ENCODE assay signal across 31 cellular contexts in genomic region chr6:93592417-93592816, GRCh38.
"Had no signal": no experiment of that assay in that cellular context is flagged by ENCODE, and none has a peak within 500 bp of the region (broad histone marks: within the 10 kb centered on the region; RNA-seq: fewer than 3 reads in every experiment).

No MANE protein-coding gene starts in this region.

- ATAC-seq: activated naive CD4-positive, alpha-beta T cell treated with anti-CD3 and anti-CD28 coated beads, Interleukin-2, amount 50 U/mL, for 72 hours; activated naive CD8-positive, alpha-beta T cell treated with anti-CD3 and anti-CD28 coated beads, Interleukin-2, amount 50 U/mL, for 24 hours; activated T-cell treated with anti-CD3 and anti-CD28 coated beads, Interleukin-2, amount 50 U/mL, for 4 hours; activated T-cell treated with anti-CD3 and anti-CD28 coated beads, Interleukin-2, amount 50 U/mL, for 72 hours; activated T-helper 17 cell treated with anti-CD3 and anti-CD28 coated beads, Interleukin-2, amount 50 U/mL, for 72 hours; body of pancreas had no signal

- H3K4me3 ChIP-seq: adrenal gland, ascending aorta, body of pancreas, breast epithelium, cardiac muscle cell had no signal

- H3K27me3 ChIP-seq: adrenal gland, ascending aorta, body of pancreas, brain microvascular endothelial cell, breast epithelium, cardiac muscle cell had no signal

- H3K4me1 ChIP-seq: adrenal gland, ascending aorta, body of pancreas, breast epithelium had no signal

- DNase-seq: activated effector memory CD4-positive, alpha-beta T cell treated with anti-CD3 and anti-CD28 coated beads, Interleukin-2, amount 50 U/mL, for 16 hours; activated effector memory CD4-positive, alpha-beta T cell treated with Interleukin-2 at 50 U/mL for 16 hours; activated gamma-delta T cell; activated gamma-delta T cell treated with Interleukin-2 at 50 U/mL for 16 hours; activated naive CD4-positive, alpha-beta T cell; activated naive CD4-positive, alpha-beta T cell treated with anti-CD3 and anti-CD28 coated beads for 36 hours; activated naive CD4-positive, alpha-beta T cell treated with anti-CD3 and anti-CD28 coated beads, Interleukin-2, amount 10 ng/mL, durations not matched to agents 7 days and 5 days; activated naive CD4-positive, alpha-beta T cell treated with anti-CD3 and anti-CD28 coated beads, Interleukin-2, amount 50 U/mL, for 16 hours; activated naive CD4-positive, alpha-beta T cell treated with Interleukin-2 at 50 U/mL for 16 hours; activated naive CD8-positive, alpha-beta T cell treated with anti-CD3 and anti-CD28 coated beads for 36 hours; activated naive CD8-positive, alpha-beta T cell treated with anti-CD3 and anti-CD28 coated beads, Interleukin-2, amount 10 ng/mL, durations not matched to agents 7 days and 5 days; activated naive CD8-positive, alpha-beta T cell treated with anti-CD3 and anti-CD28 coated beads, Interleukin-2, amount 50 U/mL, for 24 hours; activated T-cell treated with anti-CD3 and anti-CD28 coated beads, Interleukin-2, amount 50 U/mL, for 24 hours; activated T-cell treated with anti-CD3 and anti-CD28 coated beads, Interleukin-2, amount 50 U/mL, for 4 hours; activated T-cell treated with anti-CD3 and anti-CD28 coated beads, Interleukin-2, amount 50 U/mL, for 48 hours; activated T-cell treated with anti-CD3 and anti-CD28 coated beads, Interleukin-2, amount 50 U/mL, for 72 hours; adrenal gland; amniotic stem cell; amygdala; anterior cingulate cortex; aorta; body of pancreas; brain microvascular endothelial cell; caudate nucleus; central memory CD4-positive, alpha-beta T cell; cerebellar nuclear complex had no signal

- H3K9me3 ChIP-seq: ascending aorta, body of pancreas had no signal

- H3K27ac ChIP-seq: adrenal gland, ascending aorta, body of pancreas, brain microvascular endothelial cell, breast epithelium, cardiac muscle cell had no signal

- H3K36me3 ChIP-seq: adrenal gland, ascending aorta, brain microvascular endothelial cell, breast epithelium, cardiac muscle cell had no signal
